In genomic region chr16:2340564-2341455, GRCh38 we compare ENCODE assay signal across 1 cellular context.
TF ChIP-seq lines count a peak whose summit lies in the region.

Gene ABCA3 (minus strand): TSS chr16:2340728. CDS start chr16:2326466, 14,262 bp downstream.

TF ChIP-seq in GM12878, 131 proteins besides CTCF, POLR2A, EP300 and RAD21 (continued from another document):
- no peak for TF ChIP-seq E4F1 (IDR thresholded peaks at IDR 0.05; ENCODE audit: borderline replicate concordance, partially characterized antibody)
- TF ChIP-seq STAT1 (conservative IDR thresholded peaks at IDR 0.05) = peak; percentile 97
- TF ChIP-seq GATAD2B (conservative IDR thresholded peaks at IDR 0.05; ENCODE audit: low read depth) = peak; percentile 89; the same call in 1 of the 2 replicates
- TF ChIP-seq NRF1 (conservative IDR thresholded peaks at IDR 0.05; ENCODE audit: low read depth, low read length) = peak; percentile 94
- TF ChIP-seq CBX5 (IDR thresholded peaks at IDR 0.05; ENCODE audit: low read depth) = peak; percentile 67; the same call in 1 of the 2 replicates
- TF ChIP-seq USF2 (IDR thresholded peaks at IDR 0.05; ENCODE audit: borderline replicate concordance, low read depth, low read length) = peak; percentile 2; the same call in 1 of the 2 replicates
- TF ChIP-seq NR2C1 (IDR thresholded peaks at IDR 0.05) = peak; percentile 47
- TF ChIP-seq RELA (IDR thresholded peaks at IDR 0.05; ENCODE audit: borderline replicate concordance, partially characterized antibody) = peak; percentile 89
- no peak for TF ChIP-seq PRDM15 (CRISPR knock-in tag; IDR thresholded peaks at IDR 0.05)
- 0 out of 2 replicates have a peak, but pooled peaks have one; percentile 6 for TF ChIP-seq RFX5 (IDR thresholded peaks at IDR 0.05; ENCODE audit: low read depth, low read length)
- TF ChIP-seq MYC (IDR thresholded peaks at IDR 0.05; ENCODE audit: insufficient read depth, insufficient read length, insufficient replicate concordance, low read length, severe bottlenecking) = peak; percentile 53
